In the genomic region with DNA sequence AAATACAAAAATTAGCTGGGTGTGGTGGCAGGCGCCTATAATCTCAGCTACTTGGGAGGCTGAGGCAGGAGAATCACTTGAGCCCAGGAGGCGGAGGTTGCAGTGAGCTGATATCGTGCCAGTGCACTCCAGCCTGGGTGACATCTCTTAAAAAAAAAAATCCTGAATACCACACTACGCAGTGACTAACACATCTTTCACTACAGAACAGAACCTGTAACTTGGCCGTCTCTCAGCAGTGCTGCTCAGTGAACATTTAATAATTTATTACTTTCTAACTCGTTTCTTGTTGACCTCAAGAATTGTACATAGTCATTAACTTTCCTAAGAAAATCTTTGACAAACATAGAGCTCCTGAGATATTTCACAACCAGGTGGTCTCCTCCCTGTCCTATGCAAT, we compare ENCODE assay signal across 22 cellular contexts. TPM values are rescaled to one million over a fixed set of nuclear protein-coding genes. Genes with fewer than 3 reads are reported as not detected.
"Had no signal": no experiment of that assay in that cellular context is flagged by ENCODE, and none has a peak within 500 bp of the region (broad histone marks: within the 10 kb centered on the region; RNA-seq: fewer than 3 reads in every experiment).

No MANE protein-coding gene starts in this region.

- H3K27ac Mint-ChIP-seq: activated CD4-positive, alpha-beta T cell treated with anti-CD3 and anti-CD28 coated beads, Interleukin-2, amount 10 ng/mL, durations not matched to agents 24 days and 14 days; activated CD8-positive, alpha-beta T cell treated with anti-CD3 and anti-CD28 coated beads, Interleukin-2, amount 10 ng/mL, durations not matched to agents 7 days and 5 days; activated naive CD4-positive, alpha-beta T cell treated with anti-CD3 and anti-CD28 coated beads, Interleukin-2, amount 50 U/mL, for 72 hours; brain; dendritic cell treated with granulocyte-macrophage colony-stimulating factor and Interleukin-4, amounts not matched to agents 40 ng/mL and 50 ng/mL, for 4 days; naive thymus-derived CD4-positive, alpha-beta T cell; T-helper 17 cell had no signal

- H3K36me3 ChIP-seq: gastroesophageal sphincter, left lung had no signal

- H3K9me3 ChIP-seq: gastroesophageal sphincter, left lung, mucosa of descending colon had no signal

- H3K4me3 ChIP-seq: left lung, mucosa of descending colon had no signal

- H3K4me3 Mint-ChIP-seq: activated CD4-positive, alpha-beta T cell treated with anti-CD3 and anti-CD28 coated beads, Interleukin-2, amount 10 ng/mL, durations not matched to agents 24 days and 14 days; activated CD8-positive, alpha-beta T cell treated with anti-CD3 and anti-CD28 coated beads, Interleukin-2, amount 10 ng/mL, durations not matched to agents 7 days and 5 days; brain; dendritic cell treated with granulocyte-macrophage colony-stimulating factor and Interleukin-4, amounts not matched to agents 40 ng/mL and 50 ng/mL, for 4 days; naive thymus-derived CD4-positive, alpha-beta T cell; T-helper 17 cell had no signal

- ATAC-seq: activated CD8-positive, alpha-beta T cell treated with anti-CD3 and anti-CD28 coated beads, Interleukin-2, amount 10 ng/mL, durations not matched to agents 7 days and 5 days; activated naive CD4-positive, alpha-beta T cell treated with anti-CD3 and anti-CD28 coated beads, Interleukin-2, amount 50 U/mL, for 72 hours; gastroesophageal sphincter; left lung; mucosa of descending colon; naive thymus-derived CD4-positive, alpha-beta T cell; T-helper 17 cell had no signal

- DNase-seq: activated CD4-positive, alpha-beta T cell treated with anti-CD3 and anti-CD28 coated beads, Interleukin-2, amount 10 ng/mL, durations not matched to agents 24 days and 14 days; activated CD4-positive, CD25-positive, alpha-beta regulatory T cell; activated CD8-positive, alpha-beta memory T cell treated with anti-CD3 and anti-CD28 coated beads, Interleukin-2, amount 50 U/mL, for 4 hours; activated CD8-positive, alpha-beta T cell treated with anti-CD3 and anti-CD28 coated beads, Interleukin-2, amount 10 ng/mL, durations not matched to agents 7 days and 5 days; activated gamma-delta T cell; activated T-cell treated with anti-CD3 and anti-CD28 coated beads, Interleukin-2, amount 50 U/mL, for 48 hours; effector memory CD4-positive, alpha-beta T cell; left lung; mammary epithelial cell; mucosa of descending colon; naive thymus-derived CD4-positive, alpha-beta T cell; retina; stimulated activated CD4-positive, alpha-beta T cell treated with anti-CD3 and anti-CD28 coated beads, Interleukin-15, amount 100 ng/mL, for 24 hours; stimulated activated CD4-positive, alpha-beta T cell treated with anti-CD3 and anti-CD28 coated beads, Interleukin-4, amount 100 ng/mL, for 1 hour; stimulated activated naive CD4-positive, alpha-beta T cell treated with Interleukin-2 at 50 U/mL for 16 hours; substantia nigra; T-helper 17 cell; trophoblast cell had no signal

- H3K27ac ChIP-seq: left lung had no signal

- H3K36me3 Mint-ChIP-seq: brain; naive thymus-derived CD4-positive, alpha-beta T cell had no signal

RNA-seq across cellular contexts. Expression of a gene that starts 3.8 kb away (rescaled TPM):
- total RNA-seq: activated CD4-positive, alpha-beta T cell treated with anti-CD3 and anti-CD28 coated beads, Interleukin-2, amount 10 ng/mL, durations not matched to agents 24 days and 14 days; activated CD8-positive, alpha-beta T cell treated with anti-CD3 and anti-CD28 coated beads, Interleukin-2, amount 10 ng/mL, durations not matched to agents 7 days and 5 days; activated naive CD4-positive, alpha-beta T cell treated with anti-CD3 and anti-CD28 coated beads, Interleukin-2, amount 50 U/mL, for 72 hours; naive thymus-derived CD4-positive, alpha-beta T cell; T-helper 17 cell had no signal
- polyA plus RNA-seq: naive thymus-derived CD4-positive, alpha-beta T cell had no signal
